In genomic region chr12:54221402-54221984, GRCh38 we compare ENCODE assay signal across 18 cellular contexts.
"Had no signal": no experiment of that assay in that cellular context is flagged by ENCODE, and none has a peak within 500 bp of the region (broad histone marks: within the 10 kb centered on the region; RNA-seq: fewer than 3 reads in every experiment).

No MANE protein-coding gene starts in this region.

- H3K36me3 ChIP-seq: cardiac muscle cell, left lung, right lobe of liver, suprapubic skin, transverse colon, uterus had no signal

- H3K9me3 ChIP-seq: body of pancreas, left lung, right lobe of liver, suprapubic skin, transverse colon, uterus had no signal

- H3K27ac ChIP-seq: body of pancreas, cardiac muscle cell, left lung, right lobe of liver, suprapubic skin, transverse colon, uterus had no signal

- DNase-seq: activated CD4-positive, alpha-beta T cell treated with anti-CD3 and anti-CD28 coated beads for 1 hour; activated CD4-positive, alpha-beta T cell treated with anti-CD3 and anti-CD28 coated beads, Interleukin-2, amount 50 U/mL, for 1 hour; activated CD8-positive, alpha-beta T cell treated with anti-CD3 and anti-CD28 coated beads, Interleukin-2, amount 10 ng/mL, durations not matched to agents 7 days and 5 days; activated gamma-delta T cell; anterior cingulate cortex; body of pancreas; effector CD4-positive, alpha-beta T cell; foreskin fibroblast; left lung; right lobe of liver; stimulated activated CD4-positive, alpha-beta T cell treated with anti-CD3 and anti-CD28 coated beads, Interleukin-2, amount 100 ng/mL, for 24 hours; stimulated activated naive CD8-positive, alpha-beta T cell treated with anti-CD3 and anti-CD28 coated beads, Interleukin-15, amount 100 ng/mL, for 72 hours; T-helper 9 cell; transverse colon; uterus had no signal

- H3K4me3 ChIP-seq: body of pancreas, cardiac muscle cell, left lung, right lobe of liver, skin epidermis, suprapubic skin, transverse colon, uterus had no signal

- H3K27me3 ChIP-seq: uterus had no signal
